ENCODE assay signal across 16 cellular contexts in the genomic region with DNA sequence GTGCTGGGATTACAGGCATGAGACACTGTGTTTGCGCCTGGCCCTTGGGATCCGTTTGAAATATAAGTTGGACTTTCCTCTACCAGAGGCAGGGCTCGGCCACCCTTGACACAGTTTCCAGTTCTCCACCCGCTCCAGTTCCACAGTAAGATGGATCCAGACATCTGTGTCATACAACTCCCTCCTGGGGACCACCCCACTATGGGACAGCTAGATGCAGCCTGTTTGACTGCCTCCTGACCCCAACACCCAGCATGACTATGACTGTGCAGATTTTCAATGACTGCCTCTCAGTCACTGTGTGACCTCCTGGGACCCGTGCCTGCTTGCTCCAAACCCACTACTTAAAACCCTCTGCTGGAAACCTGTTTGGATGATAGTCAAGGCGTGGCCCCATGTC.
DNase-seq lines count a peak whose midpoint lies in the region; ATAC-seq and TF ChIP-seq lines count a peak whose summit lies in the region.
"Had no signal": no experiment of that assay in that cellular context is flagged by ENCODE, and none has a peak within 500 bp of the region (broad histone marks: within the 10 kb centered on the region; RNA-seq: fewer than 3 reads in every experiment).

No MANE protein-coding gene starts in this region.

- DNase-seq in left ventricle myocardium superior (peak; percentile 14), right atrium auricular region (ENCODE audit: low spot score) (no peak), erythroblast (lab: John Stamatoyannopoulos, UW) (peak; percentile 52 to 59), DMS79 treated with DMSO at 0.1 percent for 48 hours (lab: John Stamatoyannopoulos, UW) (no peak)
- DNase-seq: 8988T, HCEC 1CT, Kasumi-1, NCI-H1048, NCI-H1417 treated with DMSO at 0.1 percent for 48 hours, NCI-H187, NCI-H446, NCI-H526 had no signal

- H3K4me1 ChIP-seq in right atrium auricular region (peaks cover 0 to 19% of the 10 kb centered on the region in 2 donors), HEK293 (ENCODE audit: control insufficient read depth, insufficient read depth, low read length) (no peaks in the 10 kb centered on the region), subcutaneous abdominal adipose tissue (ENCODE audit: control insufficient read depth in 5 of 5, insufficient read depth in 5 of 5, low read length in 5 of 5) (peaks cover 16 to 75% (median 51%) of the 10 kb centered on the region in 5 donors)

- ATAC-seq in left ventricle myocardium superior (no peak), HG03457 (IDR thresholded peaks at IDR 0.05; ENCODE audit: unreplicated experiment) (no peak)
- ATAC-seq: Right ventricle myocardium inferior had no signal

- H3K9ac ChIP-seq in subcutaneous abdominal adipose tissue (ENCODE audit: low read length in 5 of 5), result peak overlapping the region in 1 of 5 donors; percentile 14

- H3K36me3 ChIP-seq in right atrium auricular region, result no peaks in the 10 kb centered on the region
- no peaks in the 10 kb centered on the region for H3K36me3 ChIP-seq in HEK293 (ENCODE audit: control insufficient read depth in 2 of 2, insufficient read depth in 1 of 2, low read length in 2 of 2)
- H3K36me3 ChIP-seq in subcutaneous abdominal adipose tissue (ENCODE audit: control insufficient read depth in 5 of 5, insufficient read depth in 5 of 5, low read length in 5 of 5), result no peaks in the 10 kb centered on the region

- POLR2A ChIA-PET in HEK293 (lab: Yijun Ruan, JAX), result interaction anchor here (0.6 to 0.7 kb wide), 2 partner anchors 59 to 105 kb away, joined by 4 to 6 read pairs; no protein-coding TSS in a partner anchor

- no peaks in the 10 kb centered on the region for H3K9me3 ChIP-seq in right atrium auricular region
- H3K9me3 ChIP-seq in HEK293 (ENCODE audit: control insufficient read depth, insufficient read depth, low read depth, low read length), result no peaks in the 10 kb centered on the region
- no peaks in the 10 kb centered on the region for H3K9me3 ChIP-seq in subcutaneous abdominal adipose tissue (ENCODE audit: control insufficient read depth in 5 of 5, low read length in 5 of 5)

- H3K27ac ChIP-seq in right atrium auricular region (no peak overlapping the region), HEK293 (ENCODE audit: extremely low read depth, low read depth, low read length) (no peak overlapping the region), subcutaneous abdominal adipose tissue (ENCODE audit: low read depth, low read length) (peak overlapping the region; percentile 84)

- H3K4me3 ChIP-seq in right atrium auricular region (no peak overlapping the region), HEK293 (ENCODE audit: low read depth, low read length) (no peak overlapping the region), subcutaneous abdominal adipose tissue (ENCODE audit: low read depth in 1 of 5, low read length in 5 of 5) (no peak overlapping the region)

- CTCF ChIA-PET in HEK293 (lab: Yijun Ruan, JAX), result no interaction called here

- intact Hi-C loops in left ventricle myocardium superior (cut with micrococcal nuclease), result no loop called here

- TF ChIP-seq POLR2A in erythroblast (IDR thresholded peaks at IDR 0.05; ENCODE audit: low read length), result no peak

- H3K27me3 ChIP-seq in right atrium auricular region (no peaks in the 10 kb centered on the region), subcutaneous abdominal adipose tissue (ENCODE audit: control insufficient read depth in 5 of 5, insufficient read depth in 4 of 5, low read length in 5 of 5) (peaks cover 0 to 3% (median 0%) of the 10 kb centered on the region in 5 donors)

- TF ChIP-seq CTCF in right atrium auricular region (IDR thresholded peaks at IDR 0.05), result no peak
- no peak for TF ChIP-seq CTCF in HEK293 (tag by site-specific recombination; IDR thresholded peaks at IDR 0.05)

TF ChIP-seq in HEK293, 187 proteins besides CTCF, POLR2A, EP300 and RAD21:
- peak; percentile 59 for TF ChIP-seq ZIC2 (tag by site-specific recombination; IDR thresholded peaks at IDR 0.05)
- no peak for TF ChIP-seq ZNF324 (tag by site-specific recombination; IDR thresholded peaks at IDR 0.05)

Comparison
In these comparisons a context has a peak if more than half of its experiments do, and no peak if none do; other contexts are left out.
1. DNase-seq: peak in left ventricle myocardium superior (single experiment) and erythroblast (2 of 2); none in right atrium auricular region (single experiment) and DMS79 treated with DMSO at 0.1 percent for 48 hours (single experiment).